ENCODE assay signal across 8 cellular contexts in the genomic region with DNA sequence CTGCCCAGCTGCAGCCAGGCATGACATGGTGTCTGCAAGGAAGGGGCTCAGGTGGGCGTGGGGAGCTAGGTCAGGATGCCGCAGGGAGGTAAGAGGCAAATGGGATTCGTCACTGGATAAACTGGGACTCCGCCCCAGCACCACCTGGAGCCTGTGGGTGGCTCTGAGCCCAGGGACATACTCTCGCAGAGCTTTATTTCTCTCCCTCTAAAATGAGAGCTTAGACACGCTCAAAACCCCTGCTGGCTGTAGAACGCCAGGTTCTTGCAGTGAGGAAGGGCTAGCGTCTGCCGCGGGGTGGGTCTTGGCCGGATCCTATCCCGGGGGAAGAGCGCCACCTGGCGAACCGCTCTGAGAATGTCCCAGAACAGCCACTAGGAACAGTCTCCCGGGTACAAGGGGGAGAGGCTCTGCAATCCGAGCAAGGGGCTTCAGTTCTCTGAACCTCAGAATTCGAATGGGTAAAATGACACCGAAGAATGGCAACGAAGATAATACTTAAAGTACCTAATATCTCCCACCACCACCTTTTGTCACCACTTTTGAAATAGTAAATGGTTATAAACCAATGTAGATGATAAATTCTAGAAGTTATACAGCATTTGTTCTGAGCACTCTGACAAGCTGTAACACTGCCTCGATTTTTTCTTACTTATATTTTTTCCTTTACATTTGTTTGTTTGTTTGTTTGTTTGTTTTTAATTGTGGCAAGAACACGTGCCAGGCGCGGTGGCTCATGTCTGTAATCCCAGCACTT. TPM values are rescaled to one million over a fixed set of nuclear protein-coding genes. Genes with fewer than 3 reads are reported as not detected.
A peak's percentile ranks its signal among the peaks of the same experiment; 100 is the strongest.
DNase-seq lines count a peak whose midpoint lies in the region; ATAC-seq and TF ChIP-seq lines count a peak whose summit lies in the region.

No MANE protein-coding gene starts in this region.

- POLR2A ChIA-PET in SK-N-SH (lab: Yijun Ruan, JAX): no interaction called here

- no peak for TF ChIP-seq EP300 in SK-N-SH (IDR thresholded peaks at IDR 0.05; ENCODE audit: borderline replicate concordance in 1 of 2, low read depth in 1 of 2, low read length in 1 of 2)

- H3K4me2 ChIP-seq in Loucy (ENCODE audit: low read depth, low read length, poor library complexity, severe bottlenecking) (peak overlapping the region; percentile 53), SK-N-SH (peak overlapping the region; percentile 68)

- no peaks in the 10 kb centered on the region for H3K9me3 ChIP-seq in Loucy (ENCODE audit: insufficient read depth, low read depth, low read length)
- no peaks in the 10 kb centered on the region for H3K9me3 ChIP-seq in SK-N-SH
- H3K9me3 ChIP-seq in testis: no peaks in the 10 kb centered on the region

- CTCF ChIA-PET in SK-N-SH (lab: Yijun Ruan, JAX): interaction anchor here (0.5 to 5.3 kb wide), 73 partner anchors 10 to 886 kb away, joined by 3 to 112 read pairs (median 5); a partner anchor contains a TSS

- DNase-seq in DMS153 (lab: John Stamatoyannopoulos, UW) (peak; percentile 4), SK-N-SH (peak; percentile 88), glomerular visceral epithelial cell (ENCODE audit: extremely low spot score) (peak; percentile 78), omental fat pad (ENCODE audit: low spot score) (peak; percentile 31), testis (peak; percentile 92)
- DNase-seq in activated naive CD4-positive, alpha-beta T cell treated with anti-CD3 and anti-CD28 coated beads, Interleukin-2, amount 50 U/mL, for 16 hours: peak; percentile 78

- H3K27me3 ChIP-seq in Loucy (ENCODE audit: insufficient read depth, low read length, poor library complexity, severe bottlenecking) (no peaks in the 10 kb centered on the region), SK-N-SH (ENCODE audit: insufficient read depth) (no peaks in the 10 kb centered on the region), testis (no peaks in the 10 kb centered on the region)

- H3K36me3 ChIP-seq in Loucy (ENCODE audit: insufficient read depth, low read length) (no peaks in the 10 kb centered on the region), SK-N-SH (replicated peaks in 1 of 2; ENCODE audit: control insufficient read depth in 1 of 2, insufficient read depth in 2 of 2, low read length in 1 of 2) (no peaks in the 10 kb centered on the region), testis (ENCODE audit: low read depth, missing control alignments) (no peaks in the 10 kb centered on the region)

- TF ChIP-seq CTCF in Loucy (conservative IDR thresholded peaks at IDR 0.05; ENCODE audit: low read length) (peak; percentile 94), SK-N-SH (IDR thresholded peaks at IDR 0.05) (peak; percentile 93), omental fat pad (IDR thresholded peaks at IDR 0.05) (peak in 2 of 3 donors; percentile 54 to 68), testis (IDR thresholded peaks at IDR 0.05) (peak; percentile 89)

- H3K4me1 ChIP-seq in Loucy (ENCODE audit: insufficient read depth, low read length, poor library complexity, severe bottlenecking) (no peaks in the 10 kb centered on the region), SK-N-SH (ENCODE audit: control insufficient read depth in 1 of 2, insufficient read depth in 2 of 2, low read depth in 1 of 2, low read length in 1 of 2) (peaks cover 0 to 4% of the 10 kb centered on the region in 2 experiments; a peak in 1 of 4 replicates), testis (peaks cover 10% of the 10 kb centered on the region)

- H3F3A ChIP-seq in Loucy (ENCODE audit: low read depth) (no peaks in the 10 kb centered on the region), SK-N-SH (replicated peaks; ENCODE audit: insufficient read depth) (no peaks in the 10 kb centered on the region)

- 23% methylated on average over 18 of the region's 24 CpGs for WGBS in SK-N-SH (ENCODE audit: low lambda C conversion rate)
- WGBS in testis, 2 donors: 15 to 25% methylated on average over 11 to 24 of the region's 24 CpGs

- peak overlapping the region; percentile 63 for H2AFZ ChIP-seq in Loucy (ENCODE audit: low read length)
- no peak overlapping the region for H2AFZ ChIP-seq in SK-N-SH (ENCODE audit: low read depth)

- H3K27ac ChIP-seq in SK-N-SH (ENCODE audit: low read depth in 2 of 2, low read length in 1 of 2) (no peak overlapping the region), testis (no peak overlapping the region)

- peak overlapping the region; percentile 31 for H3K4me3 ChIP-seq in Loucy (ENCODE audit: low read length, poor library complexity, severe bottlenecking)
- peak overlapping the region; percentile 13 to 56; a peak in 2 of 4 replicates for H3K4me3 ChIP-seq in SK-N-SH (ENCODE audit: low read depth in 2 of 2, low read length in 1 of 2)
- H3K4me3 ChIP-seq in testis: peak overlapping the region; percentile 26 to 48

- no peaks in the 10 kb centered on the region for H3K79me2 ChIP-seq in Loucy (ENCODE audit: insufficient read depth, low read length)
- H3K79me2 ChIP-seq in SK-N-SH (ENCODE audit: insufficient read depth): no peaks in the 10 kb centered on the region

- H3K9me2 ChIP-seq in Loucy (replicated peaks; ENCODE audit: low read depth, low read length) (no peaks in the 10 kb centered on the region), SK-N-SH (no peaks in the 10 kb centered on the region)

- ATAC-seq in GM21723 (IDR thresholded peaks at IDR 0.05; ENCODE audit: unreplicated experiment) (peak; percentile 96), omental fat pad (ENCODE audit: low FRiP score) (peak; percentile 76)

- no peaks in the 10 kb centered on the region for H4K20me1 ChIP-seq in Loucy (ENCODE audit: insufficient read depth, low read length, poor library complexity, severe bottlenecking)
- H4K20me1 ChIP-seq in SK-N-SH (ENCODE audit: insufficient read depth): no peaks in the 10 kb centered on the region

- TF ChIP-seq RAD21 in SK-N-SH (IDR thresholded peaks at IDR 0.05; ENCODE audit: low read length): peak; percentile 99

- intact Hi-C loops in testis (cut with DNase I; ENCODE audit: low total_unique reads): loop anchor here (5.0 kb wide), 2 partner anchors 315 to 330 kb away; no protein-coding TSS in a partner anchor

- H3K9ac ChIP-seq in Loucy (ENCODE audit: low read depth, low read length, poor library complexity, severe bottlenecking): no peak overlapping the region
- no peak overlapping the region for H3K9ac ChIP-seq in SK-N-SH

- no peak for TF ChIP-seq POLR2A in testis (IDR thresholded peaks at IDR 0.05)

TF ChIP-seq in SK-N-SH, 30 proteins besides CTCF, POLR2A, EP300 and RAD21:
- TF ChIP-seq, protein P1, sequence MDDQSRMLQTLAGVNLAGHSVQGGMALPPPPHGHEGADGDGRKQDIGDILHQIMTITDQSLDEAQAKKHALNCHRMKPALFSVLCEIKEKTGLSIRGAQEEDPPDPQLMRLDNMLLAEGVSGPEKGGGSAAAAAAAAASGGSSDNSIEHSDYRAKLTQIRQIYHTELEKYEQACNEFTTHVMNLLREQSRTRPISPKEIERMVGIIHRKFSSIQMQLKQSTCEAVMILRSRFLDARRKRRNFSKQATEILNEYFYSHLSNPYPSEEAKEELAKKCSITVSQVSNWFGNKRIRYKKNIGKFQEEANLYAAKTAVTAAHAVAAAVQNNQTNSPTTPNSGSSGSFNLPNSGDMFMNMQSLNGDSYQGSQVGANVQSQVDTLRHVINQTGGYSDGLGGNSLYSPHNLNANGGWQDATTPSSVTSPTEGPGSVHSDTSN (IDR thresholded peaks at IDR 0.05): no peak
- TF ChIP-seq EZH2phosphoT487 (IDR thresholded peaks at IDR 0.05; ENCODE audit: borderline replicate concordance, low read depth): no peak
- no peak for TF ChIP-seq FOSL2 (IDR thresholded peaks at IDR 0.05; ENCODE audit: borderline replicate concordance, low read depth)
- TF ChIP-seq, protein P2, sequence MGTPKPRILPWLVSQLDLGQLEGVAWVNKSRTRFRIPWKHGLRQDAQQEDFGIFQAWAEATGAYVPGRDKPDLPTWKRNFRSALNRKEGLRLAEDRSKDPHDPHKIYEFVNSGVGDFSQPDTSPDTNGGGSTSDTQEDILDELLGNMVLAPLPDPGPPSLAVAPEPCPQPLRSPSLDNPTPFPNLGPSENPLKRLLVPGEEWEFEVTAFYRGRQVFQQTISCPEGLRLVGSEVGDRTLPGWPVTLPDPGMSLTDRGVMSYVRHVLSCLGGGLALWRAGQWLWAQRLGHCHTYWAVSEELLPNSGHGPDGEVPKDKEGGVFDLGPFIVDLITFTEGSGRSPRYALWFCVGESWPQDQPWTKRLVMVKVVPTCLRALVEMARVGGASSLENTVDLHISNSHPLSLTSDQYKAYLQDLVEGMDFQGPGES (IDR thresholded peaks at IDR 0.05; ENCODE audit: low read depth, low read length): no peak
- TF ChIP-seq CHD2 (IDR thresholded peaks at IDR 0.05; ENCODE audit: low read length, partially characterized antibody): no peak
- no peak for TF ChIP-seq RCOR1 (IDR thresholded peaks at IDR 0.05; ENCODE audit: low read length)
- TF ChIP-seq GATA2 (CRISPR knock-in tag; IDR thresholded peaks at IDR 0.05): no peak
- TF ChIP-seq JUND (IDR thresholded peaks at IDR 0.05): no peak
- 0 out of 2 replicates have a peak, but pooled peaks have one; percentile 19 for TF ChIP-seq RFX5 (IDR thresholded peaks at IDR 0.05; ENCODE audit: low read length)
- peak; percentile 98 for TF ChIP-seq SMC3 (IDR thresholded peaks at IDR 0.05; ENCODE audit: low read depth, low read length)
- TF ChIP-seq POLR2AphosphoS5 (IDR thresholded peaks at IDR 0.05; ENCODE audit: low read depth, low read length): no peak
- TF ChIP-seq, protein P3, sequence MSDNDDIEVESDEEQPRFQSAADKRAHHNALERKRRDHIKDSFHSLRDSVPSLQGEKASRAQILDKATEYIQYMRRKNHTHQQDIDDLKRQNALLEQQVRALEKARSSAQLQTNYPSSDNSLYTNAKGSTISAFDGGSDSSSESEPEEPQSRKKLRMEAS (IDR thresholded peaks at IDR 0.05; ENCODE audit: low read depth): no peak

RNA-seq across cellular contexts. Expression of a gene that starts 53.2 kb away (rescaled TPM):
- 2.8 and 3.0 TPM in 2 replicates for polyA plus RNA-seq in SK-N-SH (2012; rRNA removed)
- polyA plus RNA-seq in SK-N-SH (2012; cell fraction: cytosol; rRNA removed): 2.7 and 2.9 TPM in 2 replicates
- 5.1 and 5.6 TPM in 2 replicates for polyA plus RNA-seq in SK-N-SH (2012; cell fraction: nucleus; rRNA removed)
- 1 to 10 TPM; 3.0 to 5.3 (median 3.6) TPM for total RNA-seq in omental fat pad
- total RNA-seq in testis: 10 to 100 TPM; 58.5 to 65.9 TPM
- 16.5 TPM for polyA plus RNA-seq in testis (ENCODE audit: insufficient read depth, low read depth, low replicate concordance)

Comparison
In these comparisons a context has a peak if more than half of its experiments do, and no peak if none do; other contexts are left out.
1. DNase-seq: peak in every context shown above with its lines; median percentile 92 in testis; 88 in SK-N-SH; 78 in activated naive CD4-positive, alpha-beta T cell treated with anti-CD3 and anti-CD28 coated beads, Interleukin-2, amount 50 U/mL, for 16 hours; 78 in glomerular visceral epithelial cell; 31 in omental fat pad; 4 in DMS153.
2. RNA of a gene that starts 53.2 kb away (total RNA-seq): 58.5 to 65.9 TPM in testis; 3.0 to 5.3 TPM in omental fat pad; every median in the first group is over 4 times any median in the second.
3. Peak in every context shown above with its lines, with median percentiles within 50 percentile points of each other: H3K4me3 ChIP-seq and CTCF ChIP-seq.